2 cellular contexts compared by ENCODE assay signal in genomic region chr1:16918936-16919665, GRCh38. TPM values are rescaled to one million over a fixed set of nuclear protein-coding genes. Genes with fewer than 3 reads are reported as not detected.
"Had no signal": no experiment of that assay in that cellular context is flagged by ENCODE, and none has a peak within 500 bp of the region (broad histone marks: within the 10 kb centered on the region; RNA-seq: fewer than 3 reads in every experiment).

No MANE protein-coding gene starts in this region.

RNA-seq across cellular contexts. Expression of gene RNU1-2, which starts 23.3 kb away (rescaled TPM):
- total RNA-seq: LHCN-M2 had no signal
- polyA plus RNA-seq: cardiac muscle cell had no signal
